ENCODE assay signal across 1 cellular context in genomic region chr3:194871143-194871863, GRCh38.
TF ChIP-seq lines count a peak whose summit lies in the region.

No MANE protein-coding gene starts in this region.

TF ChIP-seq in H1, 55 proteins besides CTCF, POLR2A, EP300 and RAD21:
- TF ChIP-seq SP1 (IDR thresholded peaks at IDR 0.05; ENCODE audit: low read depth, low read length) = no peak
- no peak for TF ChIP-seq CHD1 (IDR thresholded peaks at IDR 0.05; ENCODE audit: low read depth, low read length)
